In the genomic region with DNA sequence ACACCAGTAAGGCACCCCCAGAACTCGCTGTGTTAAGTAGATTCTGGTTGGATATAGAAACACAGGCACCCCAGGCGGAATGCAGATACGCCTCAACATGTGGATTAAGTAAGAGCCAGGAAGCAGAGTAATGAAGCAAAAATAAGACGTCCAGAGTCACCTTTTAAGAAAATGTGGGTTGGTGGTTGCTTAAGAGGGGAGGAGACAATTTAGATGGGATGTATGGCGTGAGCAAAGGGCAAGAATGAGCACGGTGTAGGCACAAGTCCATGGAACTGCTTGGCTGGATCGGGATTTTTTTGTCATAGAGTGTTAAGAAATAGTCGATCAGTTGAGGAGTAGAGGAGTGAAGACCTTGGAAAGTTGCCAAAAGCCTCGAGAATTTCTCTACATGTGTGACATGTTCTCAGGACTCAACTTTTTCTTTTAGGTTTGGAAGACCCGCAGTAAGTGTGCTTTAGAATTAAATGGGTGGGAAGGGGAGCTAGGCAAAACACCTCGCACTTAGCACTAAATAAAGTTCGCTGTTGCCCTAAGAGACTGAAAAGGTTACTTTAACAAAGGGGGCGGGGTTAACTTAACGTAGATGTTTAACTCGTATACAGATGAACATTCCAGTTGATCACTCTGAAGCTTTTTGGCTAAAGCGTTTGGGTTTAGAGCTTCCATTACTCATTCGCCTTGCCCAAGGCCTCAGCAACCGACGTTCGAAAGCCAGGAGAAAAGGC, we compare ENCODE assay signal across 8 cellular contexts. TPM values are rescaled to one million over a fixed set of nuclear protein-coding genes. Genes with fewer than 3 reads are reported as not detected.
DNase-seq lines count a peak whose midpoint lies in the region; ATAC-seq, FAIRE-seq and TF ChIP-seq lines count a peak whose summit lies in the region.

No MANE protein-coding gene starts in this region.

- peak overlapping the region; percentile 99 for H3K27ac Mint-ChIP-seq in Calu3 (ENCODE audit: unreplicated experiment)

- DNase-seq in Calu3, result no peak
- no peak for DNase-seq in brain microvascular endothelial cell
- no peak for DNase-seq in mucosa of descending colon
- no peak for DNase-seq in GM10266 (ENCODE audit: extremely low spot score)
- DNase-seq in D721Med (ENCODE audit: insufficient read length, low spot score), result no peak

- H3F3A ChIP-seq in Loucy (ENCODE audit: low read depth), result 0 out of 2 replicates have a peak, but pooled peaks cover 3% of the 10 kb centered on the region

- ATAC-seq in mucosa of descending colon (no peak), GM21723 (IDR thresholded peaks at IDR 0.05; ENCODE audit: unreplicated experiment) (no peak), HG02642 (IDR thresholded peaks at IDR 0.05; ENCODE audit: poor library complexity, unreplicated experiment) (no peak)

- H3K9me2 ChIP-seq in Loucy (replicated peaks; ENCODE audit: low read depth, low read length), result no peaks in the 10 kb centered on the region

- H3K79me2 ChIP-seq in Loucy (ENCODE audit: insufficient read depth, low read length), result peaks cover 41% of the 10 kb centered on the region

- H3K9me3 Mint-ChIP-seq in Calu3 (ENCODE audit: low read depth, unreplicated experiment), result no peaks in the 10 kb centered on the region

- peak overlapping the region; percentile 65 for H3K27ac ChIP-seq in brain microvascular endothelial cell

- in situ Hi-C loops in brain microvascular endothelial cell (cut with HindIII; ENCODE audit: low pct_ligation_motif_present, low sequenced_read_pairs), result loop anchor here (25.0 kb wide), 1 partner anchor 169 kb away; no protein-coding TSS in a partner anchor

- CTCF ChIA-PET in Calu3 (lab: Charles Lee), result interaction anchor here (0.6 to 1.7 kb wide), 19 partner anchors 8 to 337 kb away, joined by 3 to 20 read pairs (median 4); no protein-coding TSS in a partner anchor

- no TSS peak for BruUV-seq in Calu3 (replicated peaks; lab: Mats Ljungman, UMichigan)

- peaks cover 28% of the 10 kb centered on the region for H3K4me1 Mint-ChIP-seq in Calu3 (ENCODE audit: low read depth, unreplicated experiment)

- H3K27me3 Mint-ChIP-seq in Calu3 (ENCODE audit: unreplicated experiment), result no peaks in the 10 kb centered on the region

- no peaks in the 10 kb centered on the region for H3K36me3 ChIP-seq in Loucy (ENCODE audit: insufficient read depth, low read length)
- no peaks in the 10 kb centered on the region for H3K36me3 ChIP-seq in brain microvascular endothelial cell (replicated peaks)
- H3K36me3 ChIP-seq in mucosa of descending colon (ENCODE audit: low read depth), result no peaks in the 10 kb centered on the region

- H3K4me1 ChIP-seq in Loucy (ENCODE audit: insufficient read depth, low read length, poor library complexity, severe bottlenecking), result peaks cover 23% of the 10 kb centered on the region
- peaks cover 26% of the 10 kb centered on the region for H3K4me1 ChIP-seq in mucosa of descending colon (ENCODE audit: low read depth)

- intact Hi-C loops in Calu3 (cut with micrococcal nuclease; ENCODE audit: unreplicated experiment), result loop anchor here (5.0 kb wide), 1 partner anchor 64 kb away; no protein-coding TSS in a partner anchor
- intact Hi-C loops in mucosa of descending colon (cut with DNase I, micrococcal nuclease), result loop anchor here in 1 of 2 donors (5.0 kb wide), 1 partner anchor 79 kb away; no protein-coding TSS in a partner anchor

- TF ChIP-seq CTCF in Calu3 (IDR thresholded peaks at IDR 0.05; ENCODE audit: unreplicated experiment) (no peak), Loucy (conservative IDR thresholded peaks at IDR 0.05; ENCODE audit: low read length) (no peak), brain microvascular endothelial cell (IDR thresholded peaks at IDR 0.05; ENCODE audit: low read depth, low read length, missing control alignments) (no peak), mucosa of descending colon (IDR thresholded peaks at IDR 0.05) (no peak), GM10266 (IDR thresholded peaks at IDR 0.05; ENCODE audit: control insufficient read depth, insufficient read depth, low read depth, missing control alignments) (no peak), D721Med (IDR thresholded peaks at IDR 0.05; ENCODE audit: insufficient read depth, missing control alignments) (no peak)

- H3K4me3 ChIP-seq in Loucy (ENCODE audit: low read length, poor library complexity, severe bottlenecking) (peak overlapping the region; percentile 77), brain microvascular endothelial cell (ENCODE audit: low read depth, low read length) (peak overlapping the region; percentile 83), mucosa of descending colon (peak overlapping the region; percentile 99)

- peaks cover 12% of the 10 kb centered on the region for H4K20me1 ChIP-seq in Loucy (ENCODE audit: insufficient read depth, low read length, poor library complexity, severe bottlenecking)

- H3K4me3 Mint-ChIP-seq in Calu3 (ENCODE audit: low read depth, unreplicated experiment), result peak overlapping the region; percentile 97

- H3K4me2 ChIP-seq in Loucy (ENCODE audit: low read depth, low read length, poor library complexity, severe bottlenecking), result peak overlapping the region; percentile 76

- no peaks in the 10 kb centered on the region for H3K9me3 ChIP-seq in Loucy (ENCODE audit: insufficient read depth, low read depth, low read length)
- H3K9me3 ChIP-seq in mucosa of descending colon, result no peaks in the 10 kb centered on the region

- no peak for FAIRE-seq in D721Med (lab: Jason Lieb, UNC)

- no peak overlapping the region for H3K9ac ChIP-seq in Loucy (ENCODE audit: low read depth, low read length, poor library complexity, severe bottlenecking)

- peak overlapping the region; percentile 92 for H2AFZ ChIP-seq in Loucy (ENCODE audit: low read length)

- H3K36me3 Mint-ChIP-seq in Calu3 (ENCODE audit: insufficient read depth, unreplicated experiment), result peaks cover 40% of the 10 kb centered on the region

- H3K27me3 ChIP-seq in Loucy (ENCODE audit: insufficient read depth, low read length, poor library complexity, severe bottlenecking) (no peaks in the 10 kb centered on the region), brain microvascular endothelial cell (replicated peaks) (no peaks in the 10 kb centered on the region)

RNA-seq across cellular contexts. Expression of a gene that starts 0.7 kb away (rescaled TPM):
- total RNA-seq in Calu3 (2022) (49.0 and 133 TPM in 2 replicates), mucosa of descending colon (10 to 100 TPM; 15.3 to 22.6 (median 18.6) TPM)
